In genomic region chr10:82544377-82544776, GRCh38 we compare ENCODE assay signal across 19 cellular contexts.
"Had no signal": no experiment of that assay in that cellular context is flagged by ENCODE, and none has a peak within 500 bp of the region (broad histone marks: within the 10 kb centered on the region; RNA-seq: fewer than 3 reads in every experiment).

No MANE protein-coding gene starts in this region.

- H3K4me2 ChIP-seq: SK-N-SH had no signal

- H3K27ac ChIP-seq: RWPE1 had no signal

- H3K4me3 ChIP-seq: MG63 had no signal

- DNase-seq: Karpas-422, KG1, MG63, NCI-H1105, NCI-H1417, NCI-H1436 treated with DMSO at 0.1 percent for 48 hours, NCI-H1694, NCI-H187 treated with DMSO at 0.1 percent for 48 hours, NCI-H2029 treated with DMSO at 0.1 percent for 48 hours, NCI-H2171 treated with DMSO at 0.1 percent for 48 hours, NCI-H524, NCI-H526 treated with DMSO at 0.1 percent for 48 hours, NCI-H748 treated with DMSO at 0.1 percent for 48 hours, PC-3, SHP77, SK-N-SH, SW 1271 had no signal

- H3K36me3 ChIP-seq: MG63 had no signal

- H3K9me3 ChIP-seq: MG63, SK-N-SH had no signal

- ATAC-seq: Panc1, PC-3 had no signal

- H3K9ac ChIP-seq: SK-N-SH had no signal

- H3K27me3 ChIP-seq: MG63 had no signal
